Comparison of ENCODE assay signal across 18 cellular contexts in the genomic region with DNA sequence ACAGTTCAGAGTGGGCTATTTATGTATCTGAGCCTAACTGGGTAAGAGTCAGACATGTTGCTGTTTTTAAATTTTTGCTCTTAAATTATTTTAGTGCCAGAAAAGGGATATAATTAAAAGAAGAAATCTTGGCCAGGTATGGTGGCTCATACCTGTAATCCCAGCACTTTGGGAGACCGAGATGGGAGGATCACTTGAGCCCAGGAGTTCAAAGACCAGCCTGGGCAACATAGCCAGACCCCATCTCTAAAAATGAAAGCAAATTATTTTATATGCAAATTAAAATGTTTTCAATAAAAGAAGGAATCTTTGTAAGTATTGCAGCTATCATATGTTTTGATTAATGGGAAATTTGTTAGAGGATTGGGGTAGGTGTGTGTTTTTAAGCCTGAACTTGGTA.
"Had no signal": no experiment of that assay in that cellular context is flagged by ENCODE, and none has a peak within 500 bp of the region (broad histone marks: within the 10 kb centered on the region; RNA-seq: fewer than 3 reads in every experiment).

No MANE protein-coding gene starts in this region.

- H3K4me3 Mint-ChIP-seq: naive thymus-derived CD8-positive, alpha-beta T cell; neural crest cell; type B pancreatic cell had no signal

- H3K4me1 ChIP-seq: suprapubic skin, thyroid gland had no signal

- H3K4me1 Mint-ChIP-seq: neural crest cell had no signal

- H3K27me3 ChIP-seq: dorsolateral prefrontal cortex, heart right ventricle, pancreas, suprapubic skin, thyroid gland had no signal

- H3K27ac ChIP-seq: heart right ventricle, pancreas, suprapubic skin, thyroid gland had no signal

- ATAC-seq: esophagus mucosa; naive thymus-derived CD8-positive, alpha-beta T cell; pancreas; right cardiac atrium; stimulated activated naive CD8-positive, alpha-beta T cell treated with anti-CD3 and anti-CD28 coated beads, Interleukin-15, Interleukin-2, amounts not matched to agents 100 U/mL and 50 U/mL, for 24 hours had no signal

- H3K9me3 ChIP-seq: heart right ventricle, pancreas, suprapubic skin, thyroid gland had no signal

- H3K27me3 Mint-ChIP-seq: naive thymus-derived CD8-positive, alpha-beta T cell; progenitor cell of endocrine pancreas; type B pancreatic cell had no signal

- H3K4me3 ChIP-seq: dorsolateral prefrontal cortex, heart right ventricle, pancreas, smooth muscle cell, suprapubic skin, thyroid gland had no signal

- H3K27ac Mint-ChIP-seq: progenitor cell of endocrine pancreas, type B pancreatic cell had no signal

- DNase-seq: cortex of kidney; dorsolateral prefrontal cortex; effector CD8-positive, alpha-beta T cell; heart right ventricle; hypothalamus; kidney glomerular epithelial cell; naive thymus-derived CD8-positive, alpha-beta T cell; right cardiac atrium; stimulated activated CD4-positive, alpha-beta T cell treated with anti-CD3 and anti-CD28 coated beads, Interleukin-2, amount 100 ng/mL, for 48 hours; stimulated activated naive CD8-positive, alpha-beta T cell treated with anti-CD3 and anti-CD28 coated beads, Interleukin-15, Interleukin-2, amounts not matched to agents 100 U/mL and 50 U/mL, for 24 hours had no signal

- H3K9me3 Mint-ChIP-seq: naive thymus-derived CD8-positive, alpha-beta T cell; neural crest cell; type B pancreatic cell had no signal
